ENCODE assay signal across 8 cellular contexts in the genomic region with DNA sequence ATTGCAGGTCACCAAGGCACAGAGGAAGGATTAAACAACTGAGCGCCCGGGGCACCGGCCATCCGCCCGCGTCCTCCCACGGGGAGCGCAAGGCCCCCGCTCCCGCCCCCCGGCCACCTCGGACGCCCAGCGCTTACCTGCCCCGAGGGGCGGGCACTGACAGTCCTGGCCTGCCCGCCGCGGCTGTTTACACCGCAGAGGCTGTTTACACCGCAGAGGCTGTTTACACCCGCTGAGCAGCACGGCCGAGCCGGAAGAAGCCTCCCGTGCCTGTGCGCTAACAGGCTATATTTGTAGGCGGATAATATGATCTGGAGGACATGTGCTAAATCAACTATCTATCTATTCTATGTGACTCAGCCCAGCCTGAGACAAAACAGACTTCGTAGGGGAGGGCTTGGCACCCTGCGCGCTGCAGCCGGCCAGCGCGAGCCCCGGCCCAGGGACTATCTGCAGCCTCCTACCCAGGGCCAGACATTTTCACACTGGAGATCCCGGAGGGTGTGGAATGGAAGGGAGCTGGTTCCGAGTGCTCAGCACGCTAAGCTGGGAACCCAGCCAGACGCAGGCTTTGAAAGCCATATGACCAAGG. TPM values are rescaled to one million over a fixed set of nuclear protein-coding genes. Genes with fewer than 3 reads are reported as not detected.
DNase-seq lines count a peak whose midpoint lies in the region; ATAC-seq and TF ChIP-seq lines count a peak whose summit lies in the region.

A gene with protein sequence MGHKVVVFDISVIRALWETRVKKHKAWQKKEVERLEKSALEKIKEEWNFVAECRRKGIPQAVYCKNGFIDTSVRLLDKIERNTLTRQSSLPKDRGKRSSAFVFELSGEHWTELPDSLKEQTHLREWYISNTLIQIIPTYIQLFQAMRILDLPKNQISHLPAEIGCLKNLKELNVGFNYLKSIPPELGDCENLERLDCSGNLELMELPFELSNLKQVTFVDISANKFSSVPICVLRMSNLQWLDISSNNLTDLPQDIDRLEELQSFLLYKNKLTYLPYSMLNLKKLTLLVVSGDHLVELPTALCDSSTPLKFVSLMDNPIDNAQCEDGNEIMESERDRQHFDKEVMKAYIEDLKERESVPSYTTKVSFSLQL (minus strand): TSS at position 263 of the 592 bp plus-strand sequence. CDS start 14,711 bp downstream, outside the sequence.

- no peaks in the 10 kb centered on the region for H3K36me3 Mint-ChIP-seq in IgD-negative memory B cell

- H3K9ac ChIP-seq in neuronal stem cell (ENCODE audit: low read depth, low read length, poor library complexity), result peak within 1 kb of the TSS; percentile 24

- H3K27me3 Mint-ChIP-seq in IgD-negative memory B cell, result peaks cover 27% of the 10 kb centered on the region

- peaks cover 2 to 36% (median 3%) of the 10 kb centered on the region in 3 experiments for H3K27me3 ChIP-seq in neuronal stem cell (ENCODE audit: control insufficient read depth in 3 of 3, insufficient read depth in 3 of 3, low read depth in 1 of 3, low read length in 3 of 3)

- DNase-seq in AG09309 (ENCODE audit: low read depth), result peak; percentile 27
- peak; percentile 34 for DNase-seq in activated naive CD4-positive, alpha-beta T cell treated with Interleukin-2 at 50 U/mL for 16 hours
- peak; percentile 75 for DNase-seq in foreskin melanocyte
- DNase-seq in neuronal stem cell (ENCODE audit: low spot score), result no peak
- no peak for DNase-seq in NCI-H1092 (lab: John Stamatoyannopoulos, UW)
- no peak for DNase-seq in NOMO-1 treated with DMSO at 0.1 percent for 48 hours (lab: John Stamatoyannopoulos, UW; ENCODE audit: unreplicated experiment)

- peak within 1 kb of the TSS; percentile 60 for H3K4me2 ChIP-seq in neuronal stem cell (ENCODE audit: insufficient read depth, low read length, poor library complexity, severe bottlenecking)

- no peak within 1 kb of the TSS for H2BK15ac ChIP-seq in neuronal stem cell (ENCODE audit: low read length)

- H3K36me3 ChIP-seq in neuronal stem cell (replicated peaks in 1 of 2; ENCODE audit: control insufficient read depth in 2 of 2, insufficient read depth in 2 of 2, low read length in 2 of 2), result no peaks in the 10 kb centered on the region

- no peak within 1 kb of the TSS for H3K4ac ChIP-seq in neuronal stem cell (ENCODE audit: low read length)

- H4K8ac ChIP-seq in neuronal stem cell (ENCODE audit: low read depth, low read length), result no peak within 1 kb of the TSS

- H3K27ac Mint-ChIP-seq in IgD-negative memory B cell, result no peak within 1 kb of the TSS

- ATAC-seq in HG02763 (IDR thresholded peaks at IDR 0.05; ENCODE audit: unreplicated experiment), result no peak

- peaks cover 0 to 2% of the 10 kb centered on the region in 2 donors for H3K9me3 ChIP-seq in neuronal stem cell (replicated peaks in 1 of 2; ENCODE audit: control insufficient read depth in 2 of 2, insufficient read depth in 1 of 2, low read depth in 1 of 2, low read length in 2 of 2)

- H2BK5ac ChIP-seq in neuronal stem cell (ENCODE audit: low read length), result no peak within 1 kb of the TSS

- no peak within 1 kb of the TSS for H3K27ac ChIP-seq in neuronal stem cell (replicated peaks; ENCODE audit: low read length)

- no peak within 1 kb of the TSS for H4K91ac ChIP-seq in neuronal stem cell (ENCODE audit: low read depth, low read length, poor library complexity)

- WGBS in neuronal stem cell (ENCODE audit: extremely low coverage in 2 of 2, insufficient read length in 2 of 2, insufficient replicate concordance in 1 of 2), 2 donors, result no CpG with 5 or more reads among the region's 39 CpGs

- peaks cover 0 to 2% (median 0%) of the 10 kb centered on the region in 3 donors for H3K9me3 Mint-ChIP-seq in IgD-negative memory B cell

- H3K14ac ChIP-seq in neuronal stem cell (ENCODE audit: low read length), result no peak within 1 kb of the TSS

- peak within 1 kb of the TSS; percentile 12 for H3K18ac ChIP-seq in neuronal stem cell (ENCODE audit: low read length)

- H3K4me3 Mint-ChIP-seq in IgD-negative memory B cell, result peak within 1 kb of the TSS; percentile 6 to 91 (median 72)

- H3K79me1 ChIP-seq in neuronal stem cell (ENCODE audit: low read depth, low read length), result no peaks in the 10 kb centered on the region

- H3K4me1 ChIP-seq in neuronal stem cell (ENCODE audit: control insufficient read depth in 2 of 2, insufficient read depth in 1 of 2, low read depth in 1 of 2, low read length in 2 of 2), result peaks cover 0 to 4% of the 10 kb centered on the region in 2 donors

- no peak for TF ChIP-seq CTCF in AG09309 (IDR thresholded peaks at IDR 0.05; ENCODE audit: control insufficient read depth, insufficient read depth, low read depth, low read length, missing control alignments)

- H3K23ac ChIP-seq in neuronal stem cell (ENCODE audit: low read depth, low read length, poor library complexity), result peak within 1 kb of the TSS; percentile 82

- H2BK120ac ChIP-seq in neuronal stem cell (ENCODE audit: low read depth, low read length), result no peak within 1 kb of the TSS

- peak within 1 kb of the TSS; percentile 75 for H2AFZ ChIP-seq in neuronal stem cell (ENCODE audit: low read length)

- H3K4me3 ChIP-seq in AG09309 (ENCODE audit: control insufficient read depth, low read depth, low read length) (peak within 1 kb of the TSS; percentile 55), neuronal stem cell (ENCODE audit: low read length in 2 of 2) (peak within 1 kb of the TSS in 1 of 2 donors; percentile 78)

- H3K4me1 Mint-ChIP-seq in IgD-negative memory B cell, result peaks cover 0 to 11% (median 8%) of the 10 kb centered on the region in 3 donors

- no peak within 1 kb of the TSS for H2AK5ac ChIP-seq in neuronal stem cell (ENCODE audit: low read depth, low read length)

- no peak within 1 kb of the TSS for H2BK12ac ChIP-seq in neuronal stem cell (ENCODE audit: low read length)

RNA-seq across cellular contexts. Expression of the gene that starts here (rescaled TPM):
- 0.06 TPM for polyA plus RNA-seq in IgD-negative memory B cell
- polyA plus RNA-seq in neuronal stem cell (2013, experiment 1 of 2), result 0.11 TPM
- 0.14 TPM for polyA plus RNA-seq in neuronal stem cell (2013, experiment 2 of 2)

Comparison
In these comparisons a context has a peak if more than half of its experiments do, and no peak if none do; other contexts are left out.
1. DNase-seq: peak in AG09309 (single experiment), activated naive CD4-positive, alpha-beta T cell treated with Interleukin-2 at 50 U/mL for 16 hours (single experiment) and foreskin melanocyte (single experiment); none in neuronal stem cell (single experiment), NCI-H1092 (single experiment) and NOMO-1 treated with DMSO at 0.1 percent for 48 hours (single experiment).